In genomic region chr18:79486356-79487197, GRCh38 we compare ENCODE assay signal across 12 cellular contexts.
DNase-seq lines count a peak whose midpoint lies in the region; ATAC-seq, FAIRE-seq and TF ChIP-seq lines count a peak whose summit lies in the region.
"Had no signal": no experiment of that assay in that cellular context is flagged by ENCODE, and none has a peak within 500 bp of the region (broad histone marks: within the 10 kb centered on the region; RNA-seq: fewer than 3 reads in every experiment).

No MANE protein-coding gene starts in this region.

- no peaks in the 10 kb centered on the region for H3K27me3 Mint-ChIP-seq in activated T-cell treated with anti-CD3 and anti-CD28 coated beads, Interleukin-2, amount 50 U/mL, for 72 hours (ENCODE audit: low read depth)
- H3K27me3 Mint-ChIP-seq: activated naive CD8-positive, alpha-beta T cell; CD4-positive, alpha-beta memory T cell had no signal

- H3K27ac ChIP-seq in SK-N-MC (peak overlapping the region; percentile 98; the same call in 1 of the 2 replicates), kidney (ENCODE audit: low read depth in 2 of 2, low read length in 2 of 2) (no peak overlapping the region), skeletal muscle tissue (ENCODE audit: low read depth, low read length) (peak overlapping the region; percentile 57), small intestine (ENCODE audit: low read depth in 1 of 2, low read length in 1 of 2) (no peak overlapping the region)

- peaks cover 13% of the 10 kb centered on the region for H3K4me1 Mint-ChIP-seq in activated T-cell treated with anti-CD3 and anti-CD28 coated beads, Interleukin-2, amount 50 U/mL, for 72 hours (ENCODE audit: low read depth)

- H3K36me3 ChIP-seq in SK-N-MC (ENCODE audit: insufficient read depth, low read length): no peaks in the 10 kb centered on the region; the same call in 1 of the 2 replicates
- no peaks in the 10 kb centered on the region for H3K36me3 ChIP-seq in kidney (ENCODE audit: control insufficient read depth in 1 of 2, insufficient read depth in 2 of 2, low read length in 2 of 2)
- peaks cover 14 to 32% (median 26%) of the 10 kb centered on the region in 3 donors for H3K36me3 ChIP-seq in skeletal muscle tissue (ENCODE audit: control insufficient read depth in 3 of 3, insufficient read depth in 3 of 3, low read length in 3 of 3)
- no peaks in the 10 kb centered on the region for H3K36me3 ChIP-seq in small intestine (ENCODE audit: control insufficient read depth in 2 of 2, insufficient read depth in 2 of 2, low read length in 2 of 2)

- H3K4me3 ChIP-seq in SK-N-MC (no peak overlapping the region), kidney (ENCODE audit: low read length in 2 of 2) (no peak overlapping the region), skeletal muscle tissue (ENCODE audit: low read length in 3 of 3) (no peak overlapping the region), small intestine (ENCODE audit: low read depth in 1 of 2, low read length in 2 of 2) (no peak overlapping the region)

- H3K4me3 Mint-ChIP-seq in activated T-cell treated with anti-CD3 and anti-CD28 coated beads, Interleukin-2, amount 50 U/mL, for 72 hours: no peak overlapping the region
- H3K4me3 Mint-ChIP-seq: activated naive CD8-positive, alpha-beta T cell; CD4-positive, alpha-beta memory T cell had no signal

- DNase-seq in GM03348 (ENCODE audit: low spot score): peak; percentile 37
- no peak for DNase-seq in SK-N-MC (ENCODE audit: low read depth, low spot score)
- DNase-seq in kidney: peak; percentile 68
- no peak for DNase-seq in amniotic stem cell (lab: John Stamatoyannopoulos, UW)
- no peak for DNase-seq in small intestine
- no peak for DNase-seq in activated T-cell treated with anti-CD3 and anti-CD28 coated beads, Interleukin-2, amount 50 U/mL, for 72 hours
- DNase-seq: CD4-positive, alpha-beta memory T cell; central memory CD4-positive, alpha-beta T cell; KBM-7 had no signal

- WGBS in small intestine, 3 donors: 93 to 96% (median 94%) methylated on average over 55 to 69 of the region's 69 CpGs

- H3K9me3 Mint-ChIP-seq in activated T-cell treated with anti-CD3 and anti-CD28 coated beads, Interleukin-2, amount 50 U/mL, for 72 hours: no peaks in the 10 kb centered on the region
- H3K9me3 Mint-ChIP-seq: CD4-positive, alpha-beta memory T cell had no signal

- TF ChIP-seq CTCF in kidney (IDR thresholded peaks at IDR 0.05; ENCODE audit: borderline replicate concordance, extremely low read depth, insufficient read depth): no peak

- H3K9me3 ChIP-seq in SK-N-MC (ENCODE audit: low read depth, low read length) (no peaks in the 10 kb centered on the region), kidney (ENCODE audit: control insufficient read depth in 1 of 2, low read length in 2 of 2) (no peaks in the 10 kb centered on the region), skeletal muscle tissue (ENCODE audit: control insufficient read depth in 3 of 3, low read length in 3 of 3) (no peaks in the 10 kb centered on the region), small intestine (ENCODE audit: control insufficient read depth, low read depth) (no peaks in the 10 kb centered on the region)

- H3K9ac ChIP-seq in SK-N-MC (ENCODE audit: insufficient read length) (no peak overlapping the region), kidney (ENCODE audit: low read length in 2 of 2) (no peak overlapping the region), skeletal muscle tissue (ENCODE audit: low read depth in 1 of 3, low read length in 3 of 3) (peak overlapping the region in 1 of 3 donors; percentile 64)

- intact Hi-C loops in kidney (cut with DNase I): no loop called here

- no peak overlapping the region for H3K27ac Mint-ChIP-seq in activated T-cell treated with anti-CD3 and anti-CD28 coated beads, Interleukin-2, amount 50 U/mL, for 72 hours
- H3K27ac Mint-ChIP-seq: activated naive CD8-positive, alpha-beta T cell had no signal

- H3K27me3 ChIP-seq in skeletal muscle tissue (ENCODE audit: control insufficient read depth in 3 of 3, insufficient read depth in 3 of 3, low read length in 3 of 3) (no peaks in the 10 kb centered on the region), small intestine (ENCODE audit: control insufficient read depth in 2 of 2, insufficient read depth in 2 of 2, low read length in 2 of 2) (no peaks in the 10 kb centered on the region)

- H3K4me1 ChIP-seq in kidney (ENCODE audit: control insufficient read depth in 1 of 2, insufficient read depth in 1 of 2, low read depth in 1 of 2, low read length in 2 of 2): no peaks in the 10 kb centered on the region
- peaks cover 14 to 37% (median 20%) of the 10 kb centered on the region in 3 donors for H3K4me1 ChIP-seq in skeletal muscle tissue (ENCODE audit: control insufficient read depth in 3 of 3, insufficient read depth in 3 of 3, low read length in 3 of 3)
- H3K4me1 ChIP-seq in small intestine (ENCODE audit: control insufficient read depth in 2 of 2, insufficient read depth in 1 of 2, low read depth in 1 of 2, low read length in 1 of 2): no peaks in the 10 kb centered on the region

- peaks cover 0 to 2% of the 10 kb centered on the region in 2 donors for H3K36me3 Mint-ChIP-seq in activated T-cell treated with anti-CD3 and anti-CD28 coated beads, Interleukin-2, amount 50 U/mL, for 72 hours (ENCODE audit: insufficient read depth in 2 of 2)
- H3K36me3 Mint-ChIP-seq: activated naive CD8-positive, alpha-beta T cell had no signal

- FAIRE-seq in kidney (lab: Jason Lieb, UNC): no peak
- FAIRE-seq in small intestine (lab: Jason Lieb, UNC): no peak

- no peak for ATAC-seq in activated T-cell treated with anti-CD3 and anti-CD28 coated beads, Interleukin-2, amount 50 U/mL, for 72 hours (replicated peaks in 1 of 2)
- ATAC-seq: HCT116 had no signal

Comparison
In these comparisons a context has a peak if more than half of its experiments do, and no peak if none do; other contexts are left out.
1. DNase-seq: peak in GM03348 (single experiment) and kidney (single experiment); none in SK-N-MC (single experiment), amniotic stem cell (single experiment), small intestine (single experiment) and activated T-cell treated with anti-CD3 and anti-CD28 coated beads, Interleukin-2, amount 50 U/mL, for 72 hours (0 of 2).
2. H3K27ac ChIP-seq: peak in SK-N-MC (single experiment) and skeletal muscle tissue (single experiment); none in kidney (0 of 2) and small intestine (0 of 2).